Comparison of ENCODE assay signal across 15 cellular contexts in the genomic region with DNA sequence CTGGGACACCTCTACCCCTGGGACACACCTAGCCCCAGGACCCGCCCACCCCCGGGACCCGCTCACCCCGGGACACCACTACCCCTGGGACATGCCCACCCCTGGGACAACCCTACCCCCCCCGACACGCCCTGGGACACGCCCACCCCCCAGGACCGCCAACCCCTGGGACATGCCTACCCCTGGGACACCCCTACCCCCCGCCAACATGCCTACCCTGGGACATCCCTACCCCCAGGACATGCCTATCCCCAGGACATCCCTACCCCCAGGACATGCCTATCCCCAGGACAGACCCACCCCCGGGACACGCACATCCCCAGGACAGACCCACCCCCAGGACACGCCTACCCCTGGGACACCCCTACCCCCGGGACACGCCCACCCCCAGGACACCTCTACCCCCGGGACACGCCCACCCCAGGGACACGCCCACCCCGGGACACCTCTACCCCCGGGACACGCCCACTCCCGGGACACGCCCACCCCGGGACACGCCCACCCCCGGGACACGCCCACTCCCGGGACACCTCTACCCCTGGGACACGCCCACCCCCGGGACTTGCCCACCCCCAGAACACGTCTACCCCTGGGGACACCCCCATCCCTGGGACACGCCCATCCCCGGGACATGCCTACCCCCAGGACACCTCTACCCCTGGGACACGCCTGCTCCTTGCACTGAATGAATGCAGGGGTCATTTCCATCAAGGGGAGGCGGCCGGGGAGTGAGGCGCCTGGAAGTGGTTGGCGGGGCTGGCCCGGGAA. TPM values are rescaled to one million over a fixed set of nuclear protein-coding genes. Genes with fewer than 3 reads are reported as not detected.
DNase-seq lines count a peak whose midpoint lies in the region; ATAC-seq and TF ChIP-seq lines count a peak whose summit lies in the region.
"Had no signal": no experiment of that assay in that cellular context is flagged by ENCODE, and none has a peak within 500 bp of the region (broad histone marks: within the 10 kb centered on the region; RNA-seq: fewer than 3 reads in every experiment).

No MANE protein-coding gene starts in this region.

- TF ChIP-seq CTCF in nephron progenitor cell (IDR thresholded peaks at IDR 0.05) = no peak

- H3K9me3 Mint-ChIP-seq in stimulated activated naive CD8-positive, alpha-beta T cell treated with anti-CD3 and anti-CD28 coated beads, Interleukin-15, amount 100 ng/mL, for 72 hours = no peaks in the 10 kb centered on the region
- H3K9me3 Mint-ChIP-seq in nephron progenitor cell = no peaks in the 10 kb centered on the region
- H3K9me3 Mint-ChIP-seq: natural killer cell treated with Interleukin-12 subunit alpha and Interleukin-12 subunit beta and Interleukin-15 and Interleukin-18, amount 100 ng/mL, for 72 hours; T-cell had no signal

- no peak overlapping the region for H3K27ac Mint-ChIP-seq in stimulated activated naive CD8-positive, alpha-beta T cell treated with anti-CD3 and anti-CD28 coated beads, Interleukin-15, amount 100 ng/mL, for 72 hours
- no peak overlapping the region for H3K27ac Mint-ChIP-seq in nephron progenitor cell
- H3K27ac Mint-ChIP-seq: natural killer cell treated with Interleukin-12 subunit alpha and Interleukin-12 subunit beta and Interleukin-15 and Interleukin-18, amount 100 ng/mL, for 72 hours; T-cell had no signal

- H3K36me3 Mint-ChIP-seq in nephron progenitor cell (ENCODE audit: low read depth) = peaks cover 13% of the 10 kb centered on the region
- H3K36me3 Mint-ChIP-seq: natural killer cell treated with Interleukin-12 subunit alpha and Interleukin-12 subunit beta and Interleukin-15 and Interleukin-18, amount 100 ng/mL, for 72 hours; T-cell had no signal

- H3K4me3 ChIP-seq in aorta (ENCODE audit: low read length in 2 of 2) = no peak overlapping the region
- H3K4me3 ChIP-seq: prostate gland had no signal

- no peaks in the 10 kb centered on the region for H3K27me3 ChIP-seq in aorta (ENCODE audit: control insufficient read depth in 1 of 2, insufficient read depth in 2 of 2, low read length in 1 of 2)

- H3K36me3 ChIP-seq in aorta (ENCODE audit: control insufficient read depth in 1 of 2, insufficient read depth in 2 of 2, low read length in 1 of 2) = no peaks in the 10 kb centered on the region
- H3K36me3 ChIP-seq: prostate gland had no signal

- H3K4me3 Mint-ChIP-seq in stimulated activated naive CD8-positive, alpha-beta T cell treated with anti-CD3 and anti-CD28 coated beads, Interleukin-15, amount 100 ng/mL, for 72 hours = no peak overlapping the region
- no peak overlapping the region for H3K4me3 Mint-ChIP-seq in nephron progenitor cell
- H3K4me3 Mint-ChIP-seq: natural killer cell treated with Interleukin-12 subunit alpha and Interleukin-12 subunit beta and Interleukin-15 and Interleukin-18, amount 100 ng/mL, for 72 hours; T-cell had no signal

- H3K4me1 Mint-ChIP-seq in stimulated activated naive CD8-positive, alpha-beta T cell treated with anti-CD3 and anti-CD28 coated beads, Interleukin-15, amount 100 ng/mL, for 72 hours = no peaks in the 10 kb centered on the region
- H3K4me1 Mint-ChIP-seq in nephron progenitor cell = peaks cover 29% of the 10 kb centered on the region
- H3K4me1 Mint-ChIP-seq: T-cell had no signal

- intact Hi-C loops in aorta (cut with DNase I) = no loop called here

- DNase-seq in stimulated activated naive CD8-positive, alpha-beta T cell treated with anti-CD3 and anti-CD28 coated beads, Interleukin-15, amount 100 ng/mL, for 72 hours = no peak
- no peak for DNase-seq in stimulated activated naive CD8-positive, alpha-beta T cell treated with anti-CD3 and anti-CD28 coated beads, Interleukin-15, Interleukin-2, amounts not matched to agents 100 U/mL and 50 U/mL, for 24 hours
- DNase-seq in T1000 (lab: John Stamatoyannopoulos, UW) = peak; percentile 22
- DNase-seq in iPS-NIHi7 (ENCODE audit: extremely low spot score) = peak; percentile 48
- peak in 1 of 2 donors; percentile 64 for DNase-seq in aorta
- DNase-seq in HuH-7.5 (ENCODE audit: low spot score) = no peak
- DNase-seq in nephron progenitor cell = no peak
- DNase-seq: activated CD4-positive, CD25-positive, alpha-beta regulatory T cell; NCI-H774; T-cell had no signal

- peak; percentile 69 for ATAC-seq in stimulated activated naive CD8-positive, alpha-beta T cell treated with anti-CD3 and anti-CD28 coated beads, Interleukin-15, amount 100 ng/mL, for 72 hours
- no peak for ATAC-seq in stimulated activated naive CD8-positive, alpha-beta T cell treated with anti-CD3 and anti-CD28 coated beads, Interleukin-15, Interleukin-2, amounts not matched to agents 100 U/mL and 50 U/mL, for 24 hours
- ATAC-seq in aorta (ENCODE audit: low FRiP score) (peak; percentile 33), GM21786 (IDR thresholded peaks at IDR 0.05; ENCODE audit: unreplicated experiment) (no peak)
- ATAC-seq: natural killer cell treated with Interleukin-12 subunit alpha and Interleukin-12 subunit beta and Interleukin-15 and Interleukin-18, amount 100 ng/mL, for 72 hours; T-cell had no signal

- no peak overlapping the region for H3K27ac ChIP-seq in aorta (ENCODE audit: low read depth in 1 of 2, low read length in 2 of 2)

- peaks cover 21% of the 10 kb centered on the region for H3K27me3 Mint-ChIP-seq in stimulated activated naive CD8-positive, alpha-beta T cell treated with anti-CD3 and anti-CD28 coated beads, Interleukin-15, amount 100 ng/mL, for 72 hours
- peaks cover 19% of the 10 kb centered on the region for H3K27me3 Mint-ChIP-seq in nephron progenitor cell (ENCODE audit: low read depth, poor library complexity)

- no peaks in the 10 kb centered on the region for H3K4me1 ChIP-seq in aorta (ENCODE audit: control insufficient read depth in 1 of 2, insufficient read depth in 2 of 2, low read length in 2 of 2)
- H3K4me1 ChIP-seq: prostate gland had no signal

- 71 to 74% methylated on average over 26 to 38 of the region's 38 CpGs for WGBS in aorta, 2 donors

- no peaks in the 10 kb centered on the region for H3K9me3 ChIP-seq in aorta (ENCODE audit: control insufficient read depth, low read length)
- H3K9me3 ChIP-seq: Caco-2, prostate gland had no signal

RNA-seq across cellular contexts. Expression of gene ADPRHL1, which starts 32.3 kb away (rescaled TPM):
- 10 to 100 TPM in 1 of 2 donors, 1 to 10 TPM in 1; 2.4 to 10.8 TPM for total RNA-seq in aorta
- 1 to 10 TPM; 2.0 to 3.9 TPM for polyA plus RNA-seq in aorta

RNA-seq across cellular contexts. Expression of gene GRTP1, which starts 57.1 kb away (rescaled TPM):
- 1 to 10 TPM; 2.4 to 4.2 TPM for total RNA-seq in aorta
- 1 to 10 TPM; 3.2 to 9.3 TPM for polyA plus RNA-seq in aorta
- total RNA-seq: glomerular endothelial cell; natural killer cell treated with Interleukin-12 subunit alpha and Interleukin-12 subunit beta and Interleukin-15 and Interleukin-18, amount 100 ng/mL, for 72 hours had no signal

Comparison
In these comparisons a context has a peak if more than half of its experiments do, and no peak if none do; other contexts are left out.
1. ATAC-seq: peak in stimulated activated naive CD8-positive, alpha-beta T cell treated with anti-CD3 and anti-CD28 coated beads, Interleukin-15, amount 100 ng/mL, for 72 hours (single experiment) and aorta (single experiment); none in stimulated activated naive CD8-positive, alpha-beta T cell treated with anti-CD3 and anti-CD28 coated beads, Interleukin-15, Interleukin-2, amounts not matched to agents 100 U/mL and 50 U/mL, for 24 hours (single experiment) and GM21786 (single experiment).
2. DNase-seq: peak in T1000 (single experiment) and iPS-NIHi7 (single experiment); none in stimulated activated naive CD8-positive, alpha-beta T cell treated with anti-CD3 and anti-CD28 coated beads, Interleukin-15, amount 100 ng/mL, for 72 hours (0 of 2), stimulated activated naive CD8-positive, alpha-beta T cell treated with anti-CD3 and anti-CD28 coated beads, Interleukin-15, Interleukin-2, amounts not matched to agents 100 U/mL and 50 U/mL, for 24 hours (single experiment), HuH-7.5 (single experiment) and nephron progenitor cell (single experiment).